In genomic region chr6:30160391-30160790, GRCh38 we compare ENCODE assay signal across 27 cellular contexts. TPM values are rescaled to one million over a fixed set of nuclear protein-coding genes. Genes with fewer than 3 reads are reported as not detected.
DNase-seq lines count a peak whose midpoint lies in the region; ATAC-seq, FAIRE-seq and TF ChIP-seq lines count a peak whose summit lies in the region.
"Had no signal": no experiment of that assay in that cellular context is flagged by ENCODE, and none has a peak within 500 bp of the region (broad histone marks: within the 10 kb centered on the region; RNA-seq: fewer than 3 reads in every experiment).

No MANE protein-coding gene starts in this region.

- H3K9me3 Mint-ChIP-seq in activated T-helper 2 cell treated with anti-CD3 and anti-CD28 coated beads, Interferon-gamma antibody, Interleukin-2, Interleukin-4, amounts not matched to agents 10 μg/mL and 5 μg/mL and 100 μg/mL, durations not matched to agents 14 hours and 24 hours and 36 hours, result no peaks in the 10 kb centered on the region
- H3K9me3 Mint-ChIP-seq in type B pancreatic cell, result no peaks in the 10 kb centered on the region
- H3K9me3 Mint-ChIP-seq: CD14-positive monocyte; CD4-positive, alpha-beta memory T cell; CD4-positive, CD25-positive, alpha-beta regulatory T cell; CD8-positive, alpha-beta memory T cell had no signal

- H3K27ac Mint-ChIP-seq in activated T-helper 2 cell treated with anti-CD3 and anti-CD28 coated beads, Interferon-gamma antibody, Interleukin-2, Interleukin-4, amounts not matched to agents 10 μg/mL and 5 μg/mL and 100 μg/mL, durations not matched to agents 14 hours and 24 hours and 36 hours, result no peak overlapping the region
- no peak overlapping the region for H3K27ac Mint-ChIP-seq in type B pancreatic cell
- H3K27ac Mint-ChIP-seq: CD14-positive monocyte; CD4-positive, alpha-beta memory T cell; CD4-positive, CD25-positive, alpha-beta regulatory T cell had no signal

- H3K27ac ChIP-seq in K562 (ENCODE audit: extremely low read depth, low read depth, low read length) (no peak overlapping the region), trophoblast cell (ENCODE audit: low read depth, low read length) (no peak overlapping the region), small intestine (ENCODE audit: low read depth in 1 of 2, low read length in 1 of 2) (no peak overlapping the region)
- H3K27ac ChIP-seq: BLaER1 had no signal

- H3K27me3 Mint-ChIP-seq in activated T-helper 2 cell treated with anti-CD3 and anti-CD28 coated beads, Interferon-gamma antibody, Interleukin-2, Interleukin-4, amounts not matched to agents 10 μg/mL and 5 μg/mL and 100 μg/mL, durations not matched to agents 14 hours and 24 hours and 36 hours (ENCODE audit: low read depth), result peaks cover 2% of the 10 kb centered on the region
- peaks cover 62% of the 10 kb centered on the region for H3K27me3 Mint-ChIP-seq in type B pancreatic cell

- H2BK120ac ChIP-seq in trophoblast cell (ENCODE audit: insufficient read depth, low read length, poor library complexity), result no peak overlapping the region

- no peak for FAIRE-seq in K562 (lab: Jason Lieb, UNC)
- FAIRE-seq in small intestine (lab: Jason Lieb, UNC), result no peak
- FAIRE-seq: A204.1, D721Med, G401.6, GM12891, GM19239 had no signal

- no peak for TF ChIP-seq EP300 in K562 (IDR thresholded peaks at IDR 0.05; ENCODE audit: low read length)

- no peak overlapping the region for H3K4ac ChIP-seq in trophoblast cell (ENCODE audit: low read depth, low read length)

- no peak for ATAC-seq in K562

- no peak overlapping the region for H4K12ac ChIP-seq in trophoblast cell (ENCODE audit: low read depth, low read length)

- 16% methylated on average over 15 of the region's 15 CpGs for WGBS in K562 (ENCODE audit: insufficient coverage, low coverage, missing lambda C conversion rate)
- WGBS in trophoblast cell (ENCODE audit: extremely low coverage, insufficient coverage, insufficient read length), result no CpG with 5 or more reads among the region's 15 CpGs
- WGBS in small intestine, 3 donors, result 90 to 94% (median 91%) methylated on average over 15 of the region's 15 CpGs

- no peak overlapping the region for H3K4me3 Mint-ChIP-seq in activated T-helper 2 cell treated with anti-CD3 and anti-CD28 coated beads, Interferon-gamma antibody, Interleukin-2, Interleukin-4, amounts not matched to agents 10 μg/mL and 5 μg/mL and 100 μg/mL, durations not matched to agents 14 hours and 24 hours and 36 hours (ENCODE audit: low read depth)
- H3K4me3 Mint-ChIP-seq in type B pancreatic cell, result no peak overlapping the region
- H3K4me3 Mint-ChIP-seq: CD14-positive monocyte; CD4-positive, alpha-beta memory T cell; CD4-positive, CD25-positive, alpha-beta regulatory T cell had no signal

- CTCF ChIA-PET in K562 (lab: Yijun Ruan, JAX; ENCODE audit: low intra/inter-chr PET ratio), result no interaction called here

- H3K36me3 ChIP-seq in K562 (ENCODE audit: control insufficient read depth, insufficient read depth, low read length), result no peaks in the 10 kb centered on the region
- no peaks in the 10 kb centered on the region for H3K36me3 ChIP-seq in trophoblast cell (ENCODE audit: control insufficient read depth in 1 of 2, insufficient read depth in 2 of 2, low read length in 2 of 2)
- H3K36me3 ChIP-seq in small intestine (ENCODE audit: control insufficient read depth in 2 of 2, insufficient read depth in 2 of 2, low read length in 2 of 2), result no peaks in the 10 kb centered on the region
- H3K36me3 ChIP-seq: BE2C, BLaER1 had no signal

- TF ChIP-seq POLR2A in K562 (conservative IDR thresholded peaks at IDR 0.05), result no peak

- H2AK5ac ChIP-seq in trophoblast cell (ENCODE audit: low read length), result no peak overlapping the region

- peak; percentile 6 for DNase-seq in activated T-helper 2 cell treated with anti-CD3 and anti-CD28 coated beads, Interferon-gamma antibody, Interleukin-2, Interleukin-4, amounts not matched to agents 10 μg/mL and 5 μg/mL and 100 μg/mL, durations not matched to agents 14 hours and 24 hours and 36 hours (ENCODE audit: low spot score)
- DNase-seq in K562 (ENCODE audit: extremely low read depth in 1 of 4, low spot score in 3 of 4) (no peak), islet precursor cell (peak; percentile 43), trophoblast cell (no peak), small intestine (no peak), type B pancreatic cell (ENCODE audit: extremely low spot score, unreplicated experiment) (no peak)
- no peak for DNase-seq in stimulated activated CD4-positive, alpha-beta T cell treated with anti-CD3 and anti-CD28 coated beads, Interleukin-2, amount 100 ng/mL, for 48 hours
- DNase-seq: 8988T; ACHN; BE2C; C1 segment of cervical spinal cord; Calu3; CD4-positive, alpha-beta memory T cell; CD4-positive, CD25-positive, alpha-beta regulatory T cell; CD8-positive, alpha-beta memory T cell; COR-L47; DMS79 treated with DMSO at 0.1 percent for 48 hours; GF-D8 had no signal

- TF ChIP-seq CTCF in K562 (IDR thresholded peaks at IDR 0.05 in 2 of 3, conservative IDR thresholded peaks at IDR 0.05 in 1 of 3; ENCODE audit: insufficient read depth in 2 of 3, low read depth in 1 of 3, low read length in 3 of 3) (no peak), type B pancreatic cell (conservative IDR thresholded peaks at IDR 0.05) (no peak)

- no peaks in the 10 kb centered on the region for H3K79me2 ChIP-seq in K562 (ENCODE audit: control insufficient read depth, insufficient read depth, low read length)
- no peaks in the 10 kb centered on the region for H3K79me2 ChIP-seq in trophoblast cell (ENCODE audit: control insufficient read depth, insufficient read depth, low read length, poor library complexity)

- no peak for TF ChIP-seq RAD21 in K562 (CRISPR knock-in tag; conservative IDR thresholded peaks at IDR 0.05 in 1 of 2, IDR thresholded peaks at IDR 0.05 in 1 of 2)

- POLR2A ChIA-PET in K562 (lab: Yijun Ruan, JAX), result no interaction called here

- no peak overlapping the region for H3K18ac ChIP-seq in trophoblast cell (ENCODE audit: low read length)

- in situ Hi-C loops in K562 (cut with MboI), result no loop called here

- H3K4me1 ChIP-seq in K562 (replicated peaks in 1 of 2; ENCODE audit: control insufficient read depth in 2 of 2, insufficient read depth in 2 of 2, low read length in 2 of 2) (peaks cover 13 to 14% of the 10 kb centered on the region in 2 experiments; a peak in 4 of 5 replicates), trophoblast cell (ENCODE audit: control insufficient read depth in 1 of 2, insufficient read depth in 2 of 2, low read length in 2 of 2) (no peaks in the 10 kb centered on the region), small intestine (ENCODE audit: control insufficient read depth in 2 of 2, insufficient read depth in 1 of 2, low read depth in 1 of 2, low read length in 1 of 2) (peaks cover 5 to 6% of the 10 kb centered on the region in 2 donors)
- H3K4me1 ChIP-seq: BE2C had no signal

- intact Hi-C loops in activated T-helper 2 cell treated with anti-CD3 and anti-CD28 coated beads, Interferon-gamma antibody, Interleukin-2, Interleukin-4, amounts not matched to agents 10 μg/mL and 5 μg/mL and 100 μg/mL, durations not matched to agents 14 hours and 24 hours and 36 hours (cut with micrococcal nuclease), result no loop called here
- intact Hi-C loops in K562 (cut with micrococcal nuclease), result no loop called here

- H3K23ac ChIP-seq in trophoblast cell (ENCODE audit: low read length), result no peak overlapping the region

- no TSS peak for BruUV-seq in K562 (replicated peaks; lab: Mats Ljungman, UMichigan)

- H3K4me2 ChIP-seq in K562 (ENCODE audit: insufficient read depth, low read length) (no peak overlapping the region; the same call in 1 of the 2 replicates), trophoblast cell (ENCODE audit: low read length) (no peak overlapping the region)
- H3K4me2 ChIP-seq: BLaER1 had no signal

- H3K79me1 ChIP-seq in trophoblast cell (ENCODE audit: low read length), result no peaks in the 10 kb centered on the region

- H2BK5ac ChIP-seq in trophoblast cell (ENCODE audit: low read depth, low read length, poor library complexity), result no peak overlapping the region

- H2BK12ac ChIP-seq in trophoblast cell (ENCODE audit: low read length), result no peak overlapping the region

- no peak overlapping the region for H4K91ac ChIP-seq in trophoblast cell (ENCODE audit: low read depth, low read length)

- H3K9me1 ChIP-seq in K562 (ENCODE audit: control insufficient read depth, insufficient read depth, low read length), result no peaks in the 10 kb centered on the region

- H2AFZ ChIP-seq in K562 (ENCODE audit: low read depth, low read length) (peak overlapping the region; percentile 46; the same call in 1 of the 2 replicates), trophoblast cell (ENCODE audit: insufficient read depth, low read length, poor library complexity) (no peak overlapping the region)

- H3K4me1 Mint-ChIP-seq in activated T-helper 2 cell treated with anti-CD3 and anti-CD28 coated beads, Interferon-gamma antibody, Interleukin-2, Interleukin-4, amounts not matched to agents 10 μg/mL and 5 μg/mL and 100 μg/mL, durations not matched to agents 14 hours and 24 hours and 36 hours (ENCODE audit: low read depth), result peaks cover 17% of the 10 kb centered on the region
- peaks cover 7% of the 10 kb centered on the region for H3K4me1 Mint-ChIP-seq in type B pancreatic cell (ENCODE audit: unreplicated experiment)

- H4K20me1 ChIP-seq in K562 (replicated peaks; ENCODE audit: control insufficient read depth, insufficient read depth, low read length), result no peaks in the 10 kb centered on the region
- H4K20me1 ChIP-seq: BLaER1 had no signal

- no peak overlapping the region for H3K14ac ChIP-seq in trophoblast cell (ENCODE audit: low read length)

- H3K4me3 ChIP-seq in K562 (no peak overlapping the region), trophoblast cell (ENCODE audit: low read depth, low read length) (peak overlapping the region; percentile 40), small intestine (ENCODE audit: low read depth in 1 of 2, low read length in 2 of 2) (no peak overlapping the region)
- H3K4me3 ChIP-seq: BLaER1 had no signal

- H3K9ac ChIP-seq in K562 (ENCODE audit: insufficient read depth in 1 of 2, low read depth in 2 of 2, low read length in 2 of 2) (no peak overlapping the region), trophoblast cell (ENCODE audit: low read length) (no peak overlapping the region)
- H3K9ac ChIP-seq: BLaER1 had no signal

- H3K9me3 ChIP-seq in K562 (replicated peaks; ENCODE audit: control insufficient read depth, insufficient read depth, low read depth, low read length) (no peaks in the 10 kb centered on the region), trophoblast cell (ENCODE audit: insufficient read depth, low read depth, low read length) (peaks cover 2% of the 10 kb centered on the region), small intestine (ENCODE audit: control insufficient read depth, low read depth) (no peaks in the 10 kb centered on the region)
- H3K9me3 ChIP-seq: BE2C, BLaER1 had no signal

- no peak overlapping the region for H4K8ac ChIP-seq in trophoblast cell (ENCODE audit: low read depth, low read length)

- H3K27me3 ChIP-seq in K562 (ENCODE audit: control insufficient read depth in 2 of 2, insufficient read depth in 2 of 2, low read length in 2 of 2) (peaks cover 2 to 32% of the 10 kb centered on the region in 2 experiments; a peak in 3 of 5 replicates), trophoblast cell (ENCODE audit: insufficient read depth, low read length) (no peaks in the 10 kb centered on the region), small intestine (ENCODE audit: control insufficient read depth in 2 of 2, insufficient read depth in 2 of 2, low read length in 2 of 2) (no peaks in the 10 kb centered on the region)
- H3K27me3 ChIP-seq: BLaER1 had no signal

- H3K36me3 Mint-ChIP-seq in activated T-helper 2 cell treated with anti-CD3 and anti-CD28 coated beads, Interferon-gamma antibody, Interleukin-2, Interleukin-4, amounts not matched to agents 10 μg/mL and 5 μg/mL and 100 μg/mL, durations not matched to agents 14 hours and 24 hours and 36 hours (ENCODE audit: low read depth), result no peaks in the 10 kb centered on the region
- no peaks in the 10 kb centered on the region for H3K36me3 Mint-ChIP-seq in type B pancreatic cell
- H3K36me3 Mint-ChIP-seq: CD14-positive monocyte; CD4-positive, alpha-beta memory T cell; CD4-positive, CD25-positive, alpha-beta regulatory T cell; CD8-positive, alpha-beta memory T cell had no signal

RNA-seq across cellular contexts. Expression of gene TRIM10, which starts 0.6 kb away (rescaled TPM):
- 0.09 TPM in 1 of 2 replicates, not detected in the other for total RNA-seq in activated T-helper 2 cell treated with anti-CD3 and anti-CD28 coated beads, Interferon-gamma antibody, Interleukin-2, Interleukin-4, amounts not matched to agents 10 μg/mL and 5 μg/mL and 100 μg/mL, durations not matched to agents 14 hours and 24 hours and 36 hours
- total RNA-seq in K562 (2011; cell fraction: chromatin; rRNA removed; ENCODE audit: low replicate concordance), result 0.07 TPM in 1 of 2 replicates, not detected in the other
- not detected in 2 replicates for total RNA-seq in K562 (2011; cell fraction: nucleolus; rRNA removed)
- total RNA-seq in K562 (2011; cell fraction: nucleoplasm; rRNA removed), result 0.15 TPM in 1 of 2 replicates, not detected in the other
- total RNA-seq in K562 (2014; rRNA removed) (0.36 and 0.61 TPM in 2 replicates), K562 (2014; rRNA removed; fragmentation: Illumina TruSeq; extraction: Trizol) (0.65 and 0.73 TPM in 2 replicates), K562 (2015; rRNA removed; fragmentation: Illumina TruSeq; extraction: Trizol) (0.36 and 0.38 TPM in 2 replicates), K562 (2021) (0.58 and 0.86 TPM in 2 replicates), type B pancreatic cell (ENCODE audit: low replicate concordance) (0.17 TPM in 1 of 2 replicates, not detected in the other)
- polyA plus RNA-seq in K562 (2011; rRNA removed) (0.26 and 0.31 TPM in 2 replicates), K562 (2014; fragmentation: Illumina TruSeq; extraction: Trizol) (0.74 and 0.83 TPM in 2 replicates), K562 (2014; fragmentation: Nextera tagmentation; extraction: Ambion mirVana) (under 1 TPM; 0.15 to 0.36 TPM), K562 (2014; rRNA removed) (0.90 and 1.00 TPM in 2 replicates), small intestine (1 to 10 TPM; 1.4 to 5.4 (median 5.4) TPM)
- polyA plus RNA-seq in K562 (2011; cell fraction: cytosol; rRNA removed), result 0.09 and 0.19 TPM in 2 replicates
- 0.40 and 0.62 TPM in 2 replicates for polyA plus RNA-seq in K562 (2011; cell fraction: nucleus; rRNA removed)
- polyA plus RNA-seq in K562 (2012), result 0.55 and 0.68 TPM in 2 replicates
- polyA minus RNA-seq in K562 (2011; rRNA and poly(A)+ RNA removed), result 0.09 and 0.14 TPM in 2 replicates
- not detected in 2 replicates for polyA minus RNA-seq in K562 (2011; cell fraction: cytosol; rRNA and poly(A)+ RNA removed)
- 0.11 TPM in 1 of 2 replicates, not detected in the other for polyA minus RNA-seq in K562 (2011; cell fraction: nucleus; rRNA and poly(A)+ RNA removed)
- not detected in 2 replicates for polyA plus RNA-seq in trophoblast cell (2013)
- total RNA-seq: A673; CD4-positive, alpha-beta memory T cell; CD4-positive, CD25-positive, alpha-beta regulatory T cell; CD8-positive, alpha-beta memory T cell had no signal
- polyA plus RNA-seq: AG04450; CD14-positive monocyte; CD4-positive, alpha-beta memory T cell; CD4-positive, CD25-positive, alpha-beta regulatory T cell; CD8-positive, alpha-beta memory T cell had no signal

RNA-seq across cellular contexts. Expression of gene TRIM15, which starts 3.0 kb away (rescaled TPM):
- 0.41 and 0.46 TPM in 2 replicates for total RNA-seq in activated T-helper 2 cell treated with anti-CD3 and anti-CD28 coated beads, Interferon-gamma antibody, Interleukin-2, Interleukin-4, amounts not matched to agents 10 μg/mL and 5 μg/mL and 100 μg/mL, durations not matched to agents 14 hours and 24 hours and 36 hours
- 0.30 TPM in 1 of 2 replicates, not detected in the other for total RNA-seq in K562 (2011; cell fraction: chromatin; rRNA removed; ENCODE audit: low replicate concordance)
- not detected in 2 replicates for total RNA-seq in K562 (2011; cell fraction: nucleolus; rRNA removed)
- not detected in 2 replicates for total RNA-seq in K562 (2011; cell fraction: nucleoplasm; rRNA removed)
- total RNA-seq in K562 (2014; rRNA removed) (2.3 and 2.6 TPM in 2 replicates), K562 (2014; rRNA removed; fragmentation: Illumina TruSeq; extraction: Trizol) (0.80 and 0.91 TPM in 2 replicates), K562 (2015; rRNA removed; fragmentation: Illumina TruSeq; extraction: Trizol) (0.34 and 0.83 TPM in 2 replicates), K562 (2021) (1.2 TPM in 2 replicates), type B pancreatic cell (ENCODE audit: low replicate concordance) (0.92 and 1.4 TPM in 2 replicates)
- polyA plus RNA-seq in K562 (2011; rRNA removed) (0.21 and 0.65 TPM in 2 replicates), K562 (2014; fragmentation: Illumina TruSeq; extraction: Trizol) (0.70 and 1.2 TPM in 2 replicates), K562 (2014; fragmentation: Nextera tagmentation; extraction: Ambion mirVana) (under 1 TPM; 0.06 to 0.15 TPM), K562 (2014; rRNA removed) (2.2 and 2.9 TPM in 2 replicates), small intestine (100 to 1,000 TPM in 1 of 3 donors, 10 to 100 TPM in 2; 26.1 to 122 (median 83.6) TPM)
- polyA plus RNA-seq in K562 (2011; cell fraction: cytosol; rRNA removed), result 0.09 and 0.13 TPM in 2 replicates
- polyA plus RNA-seq in K562 (2011; cell fraction: nucleus; rRNA removed), result 0.98 and 1.8 TPM in 2 replicates
- 0.99 and 1.2 TPM in 2 replicates for polyA plus RNA-seq in K562 (2012)
- polyA minus RNA-seq in K562 (2011; rRNA and poly(A)+ RNA removed), result 0.14 and 0.42 TPM in 2 replicates
- polyA minus RNA-seq in K562 (2011; cell fraction: cytosol; rRNA and poly(A)+ RNA removed), result 1.6 TPM in 1 of 2 replicates, not detected in the other
- 0.54 and 0.89 TPM in 2 replicates for polyA minus RNA-seq in K562 (2011; cell fraction: nucleus; rRNA and poly(A)+ RNA removed)
- polyA plus RNA-seq in trophoblast cell (2013), result not detected in 2 replicates
- total RNA-seq: A673; CD4-positive, alpha-beta memory T cell; CD4-positive, CD25-positive, alpha-beta regulatory T cell; CD8-positive, alpha-beta memory T cell had no signal
- polyA plus RNA-seq: AG04450; CD14-positive monocyte; CD4-positive, alpha-beta memory T cell; CD4-positive, CD25-positive, alpha-beta regulatory T cell; CD8-positive, alpha-beta memory T cell had no signal

RNA-seq across cellular contexts. Expression of gene TRIM40, which starts 24.5 kb away (rescaled TPM):
- not detected in 2 replicates for total RNA-seq in activated T-helper 2 cell treated with anti-CD3 and anti-CD28 coated beads, Interferon-gamma antibody, Interleukin-2, Interleukin-4, amounts not matched to agents 10 μg/mL and 5 μg/mL and 100 μg/mL, durations not matched to agents 14 hours and 24 hours and 36 hours
- total RNA-seq in K562 (2011; cell fraction: chromatin; rRNA removed; ENCODE audit: low replicate concordance), result not detected in 2 replicates
- total RNA-seq in K562 (2011; cell fraction: nucleolus; rRNA removed), result not detected in 2 replicates
- total RNA-seq in K562 (2011; cell fraction: nucleoplasm; rRNA removed), result not detected in 2 replicates
- not detected in 2 replicates for total RNA-seq in K562 (2014; rRNA removed)
- total RNA-seq in K562 (2014; rRNA removed; fragmentation: Illumina TruSeq; extraction: Trizol), result not detected in 2 replicates
- not detected in 2 replicates for total RNA-seq in K562 (2015; rRNA removed; fragmentation: Illumina TruSeq; extraction: Trizol)
- not detected in 2 replicates for total RNA-seq in K562 (2021)
- not detected in 2 replicates for polyA plus RNA-seq in K562 (2011; rRNA removed)
- not detected in 2 replicates for polyA plus RNA-seq in K562 (2011; cell fraction: cytosol; rRNA removed)
- polyA plus RNA-seq in K562 (2011; cell fraction: nucleus; rRNA removed), result 0.10 TPM in 1 of 2 replicates, not detected in the other
- 0.10 TPM in 1 of 2 replicates, not detected in the other for polyA plus RNA-seq in K562 (2012)
- polyA plus RNA-seq in K562 (2014; fragmentation: Illumina TruSeq; extraction: Trizol), result not detected in 2 replicates
- under 1 TPM in 1 of 2 experiments, not detected in 1; 0.04 TPM for polyA plus RNA-seq in K562 (2014; fragmentation: Nextera tagmentation; extraction: Ambion mirVana)
- polyA plus RNA-seq in K562 (2014; rRNA removed), result 0.08 TPM in 1 of 2 replicates, not detected in the other
- polyA minus RNA-seq in K562 (2011; rRNA and poly(A)+ RNA removed), result not detected in 2 replicates
- polyA minus RNA-seq in K562 (2011; cell fraction: cytosol; rRNA and poly(A)+ RNA removed), result not detected in 2 replicates
- polyA minus RNA-seq in K562 (2011; cell fraction: nucleus; rRNA and poly(A)+ RNA removed), result not detected in 2 replicates
- polyA plus RNA-seq in trophoblast cell (2013), result not detected in 2 replicates
- polyA plus RNA-seq in small intestine, result 10 to 100 TPM in 2 of 3 donors, 1 to 10 TPM in 1; 1.6 to 19.5 (median 14.3) TPM
- total RNA-seq in type B pancreatic cell (ENCODE audit: low replicate concordance), result 0.17 TPM in 1 of 2 replicates, not detected in the other
- total RNA-seq: A673; Calu3; CD4-positive, alpha-beta memory T cell; CD8-positive, alpha-beta memory T cell had no signal
- polyA plus RNA-seq: AG04450; CD14-positive monocyte; CD4-positive, alpha-beta memory T cell; CD4-positive, CD25-positive, alpha-beta regulatory T cell; CD8-positive, alpha-beta memory T cell had no signal

RNA-seq across cellular contexts. Expression of gene TRIM31, which starts 47.5 kb away (rescaled TPM):
- total RNA-seq in activated T-helper 2 cell treated with anti-CD3 and anti-CD28 coated beads, Interferon-gamma antibody, Interleukin-2, Interleukin-4, amounts not matched to agents 10 μg/mL and 5 μg/mL and 100 μg/mL, durations not matched to agents 14 hours and 24 hours and 36 hours, result not detected in 2 replicates
- total RNA-seq in K562 (2011; cell fraction: chromatin; rRNA removed; ENCODE audit: low replicate concordance), result not detected in 2 replicates
- total RNA-seq in K562 (2011; cell fraction: nucleolus; rRNA removed), result not detected in 2 replicates
- not detected in 2 replicates for total RNA-seq in K562 (2011; cell fraction: nucleoplasm; rRNA removed)
- total RNA-seq in K562 (2014; rRNA removed) (not detected in 2 replicates), K562 (2014; rRNA removed; fragmentation: Illumina TruSeq; extraction: Trizol) (not detected in 2 replicates), K562 (2015; rRNA removed; fragmentation: Illumina TruSeq; extraction: Trizol) (not detected in 2 replicates), K562 (2021) (not detected in 2 replicates), type B pancreatic cell (ENCODE audit: low replicate concordance) (1.8 and 3.8 TPM in 2 replicates)
- polyA plus RNA-seq in K562 (2011; rRNA removed) (not detected in 2 replicates), K562 (2014; fragmentation: Illumina TruSeq; extraction: Trizol) (not detected in 2 replicates), K562 (2014; fragmentation: Nextera tagmentation; extraction: Ambion mirVana) (not detected), K562 (2014; rRNA removed) (not detected in 2 replicates), small intestine (10 to 100 TPM in 2 of 3 donors, 1 to 10 TPM in 1; 5.2 to 41.6 (median 37.8) TPM)
- polyA plus RNA-seq in K562 (2011; cell fraction: cytosol; rRNA removed), result not detected in 2 replicates
- polyA plus RNA-seq in K562 (2011; cell fraction: nucleus; rRNA removed), result not detected in 2 replicates
- not detected in 2 replicates for polyA plus RNA-seq in K562 (2012)
- not detected in 2 replicates for polyA minus RNA-seq in K562 (2011; rRNA and poly(A)+ RNA removed)
- not detected in 2 replicates for polyA minus RNA-seq in K562 (2011; cell fraction: cytosol; rRNA and poly(A)+ RNA removed)
- polyA minus RNA-seq in K562 (2011; cell fraction: nucleus; rRNA and poly(A)+ RNA removed), result not detected in 2 replicates
- polyA plus RNA-seq in trophoblast cell (2013), result not detected in 2 replicates
- total RNA-seq: A673; CD4-positive, CD25-positive, alpha-beta regulatory T cell; CD8-positive, alpha-beta memory T cell had no signal
- polyA plus RNA-seq: AG04450; CD14-positive monocyte; CD8-positive, alpha-beta memory T cell had no signal

RNA-seq across cellular contexts. Expression of gene TRIM26, which starts 52.8 kb away (rescaled TPM):
- 49.9 and 51.5 TPM in 2 replicates for total RNA-seq in activated T-helper 2 cell treated with anti-CD3 and anti-CD28 coated beads, Interferon-gamma antibody, Interleukin-2, Interleukin-4, amounts not matched to agents 10 μg/mL and 5 μg/mL and 100 μg/mL, durations not matched to agents 14 hours and 24 hours and 36 hours
- total RNA-seq in K562 (2011; cell fraction: chromatin; rRNA removed; ENCODE audit: low replicate concordance), result 2.1 and 2.6 TPM in 2 replicates
- 1.1 and 1.2 TPM in 2 replicates for total RNA-seq in K562 (2011; cell fraction: nucleolus; rRNA removed)
- total RNA-seq in K562 (2011; cell fraction: nucleoplasm; rRNA removed), result 2.0 and 3.1 TPM in 2 replicates
- total RNA-seq in K562 (2014; rRNA removed), result 2.8 and 5.3 TPM in 2 replicates
- 2.2 TPM in 2 replicates for total RNA-seq in K562 (2014; rRNA removed; fragmentation: Illumina TruSeq; extraction: Trizol)
- total RNA-seq in K562 (2015; rRNA removed; fragmentation: Illumina TruSeq; extraction: Trizol), result 3.7 and 4.3 TPM in 2 replicates
- total RNA-seq in K562 (2021), result 5.0 and 5.3 TPM in 2 replicates
- 1.4 and 2.0 TPM in 2 replicates for polyA plus RNA-seq in K562 (2011; rRNA removed)
- 1.1 and 1.2 TPM in 2 replicates for polyA plus RNA-seq in K562 (2011; cell fraction: cytosol; rRNA removed)
- polyA plus RNA-seq in K562 (2011; cell fraction: nucleus; rRNA removed), result 1.9 and 2.2 TPM in 2 replicates
- 3.4 and 3.5 TPM in 2 replicates for polyA plus RNA-seq in K562 (2012)
- polyA plus RNA-seq in K562 (2014; fragmentation: Illumina TruSeq; extraction: Trizol), result 5.0 and 5.1 TPM in 2 replicates
- polyA plus RNA-seq in K562 (2014; fragmentation: Nextera tagmentation; extraction: Ambion mirVana), result 1 to 10 TPM in 1 of 2 experiments, under 1 TPM in 1; 0.80 to 1.1 TPM
- 2.6 and 3.7 TPM in 2 replicates for polyA plus RNA-seq in K562 (2014; rRNA removed)
- polyA minus RNA-seq in K562 (2011; rRNA and poly(A)+ RNA removed), result 1.2 and 1.3 TPM in 2 replicates
- 1.4 and 1.6 TPM in 2 replicates for polyA minus RNA-seq in K562 (2011; cell fraction: cytosol; rRNA and poly(A)+ RNA removed)
- 0.67 and 0.94 TPM in 2 replicates for polyA minus RNA-seq in K562 (2011; cell fraction: nucleus; rRNA and poly(A)+ RNA removed)
- 22.7 and 23.3 TPM in 2 replicates for polyA plus RNA-seq in trophoblast cell (2013)
- 10 to 100 TPM; 47.7 to 55.9 (median 49.6) TPM for polyA plus RNA-seq in small intestine
- total RNA-seq in type B pancreatic cell (ENCODE audit: low replicate concordance), result 46.3 and 76.5 TPM in 2 replicates

Comparison
In these comparisons a context has a peak if more than half of its experiments do, and no peak if none do; other contexts are left out.
1. DNase-seq: peak in activated T-helper 2 cell treated with anti-CD3 and anti-CD28 coated beads, Interferon-gamma antibody, Interleukin-2, Interleukin-4, amounts not matched to agents 10 μg/mL and 5 μg/mL and 100 μg/mL, durations not matched to agents 14 hours and 24 hours and 36 hours (single experiment) and islet precursor cell (single experiment); none in K562 (0 of 4), trophoblast cell (0 of 2), small intestine (single experiment), stimulated activated CD4-positive, alpha-beta T cell treated with anti-CD3 and anti-CD28 coated beads, Interleukin-2, amount 100 ng/mL, for 48 hours (0 of 2) and type B pancreatic cell (single experiment).